In the genomic region with DNA sequence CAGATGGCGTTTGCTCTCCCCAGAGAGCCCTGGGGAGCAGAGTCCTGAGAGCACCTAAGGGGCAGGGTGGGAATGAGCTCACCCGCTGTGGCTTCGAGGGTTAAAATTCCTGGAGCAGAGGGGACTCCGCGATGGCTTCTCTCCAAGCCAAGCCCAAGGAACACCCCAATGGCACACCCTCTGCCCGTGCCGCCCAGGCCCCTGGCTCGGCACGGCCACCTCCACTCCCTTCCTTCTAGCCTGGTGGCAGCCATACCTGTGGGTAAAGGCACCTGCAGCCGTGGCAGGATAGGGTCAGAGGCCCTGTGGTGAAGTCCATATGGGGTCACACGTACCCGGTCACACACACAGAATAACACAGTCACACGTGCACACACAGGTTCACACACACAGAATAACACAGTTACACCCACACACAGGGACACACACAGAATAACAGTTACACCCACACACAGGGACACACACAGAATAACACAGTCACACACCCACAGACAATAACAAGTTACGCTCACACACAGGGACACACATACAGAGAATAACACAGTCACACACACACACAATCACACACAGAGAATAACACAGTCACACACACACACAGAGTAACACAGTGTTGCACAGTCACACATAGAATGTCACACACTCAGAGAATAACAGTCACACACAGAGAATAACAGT, we compare ENCODE assay signal across 15 cellular contexts. TPM values are rescaled to one million over a fixed set of nuclear protein-coding genes. Genes with fewer than 3 reads are reported as not detected.
"Had no signal": no experiment of that assay in that cellular context is flagged by ENCODE, and none has a peak within 500 bp of the region (broad histone marks: within the 10 kb centered on the region; RNA-seq: fewer than 3 reads in every experiment).

No MANE protein-coding gene starts in this region.

- H3K4me1 ChIP-seq: parathyroid adenoma had no signal

- H3K9ac ChIP-seq: parathyroid adenoma had no signal

- H2AFZ ChIP-seq: parathyroid adenoma had no signal

- FAIRE-seq: endometrium, kidney, small intestine had no signal

- ATAC-seq: left lung; naive thymus-derived CD8-positive, alpha-beta T cell; SK-N-SH treated with all-trans-retinoic acid at 6 μM for 48 hours; stimulated activated naive CD8-positive, alpha-beta T cell treated with anti-CD3 and anti-CD28 coated beads, Interleukin-15, amount 100 ng/mL, for 72 hours had no signal

- DNase-seq: activated CD4-positive, alpha-beta T cell treated with anti-CD3 and anti-CD28 coated beads for 1 hour; activated naive CD4-positive, alpha-beta T cell treated with Interleukin-2 at 50 U/mL for 16 hours; kidney; left lung; naive thymus-derived CD8-positive, alpha-beta T cell; small intestine; stimulated activated CD4-positive, alpha-beta T cell treated with anti-CD3 and anti-CD28 coated beads, Interleukin-4, amount 100 ng/mL, for 4 hours; stimulated activated CD8-positive, alpha-beta memory T cell treated with anti-CD3 and anti-CD28 coated beads, Interleukin-4, amount 100 ng/mL, for 48 hours; stimulated activated naive CD8-positive, alpha-beta T cell treated with anti-CD3 and anti-CD28 coated beads, Interleukin-15, amount 100 ng/mL, for 72 hours had no signal

- H3K4me3 ChIP-seq: cardiac muscle cell, left lung, upper lobe of left lung had no signal

- H3K79me2 ChIP-seq: parathyroid adenoma had no signal

- H3K9me3 ChIP-seq: neutrophil had no signal

- H3K27ac ChIP-seq: cardiac muscle cell, left lung, neutrophil, parathyroid adenoma, upper lobe of left lung had no signal

- H3K36me3 ChIP-seq: cardiac muscle cell, left lung, neutrophil, upper lobe of left lung had no signal

- H3K27me3 ChIP-seq: cardiac muscle cell, left lung, neutrophil, upper lobe of left lung had no signal

RNA-seq across cellular contexts. Expression of a gene that starts 50.5 kb away (rescaled TPM):
- total RNA-seq: naive thymus-derived CD8-positive, alpha-beta T cell had no signal
